Comparison of ENCODE assay signal across 1 cellular context in genomic region chr12:97595423-97595822, GRCh38.
TF ChIP-seq lines count a peak whose summit lies in the region.

No MANE protein-coding gene starts in this region.

TF ChIP-seq in HepG2, 621 proteins besides CTCF, POLR2A, EP300 and RAD21 (continued from another document and continues in another):
- TF ChIP-seq ZGPAT (CRISPR knock-in tag; IDR thresholded peaks at IDR 0.05) (peak; percentile 82), ZNF256 (CRISPR knock-in tag; conservative IDR thresholded peaks at IDR 0.05) (no peak), ZNF644 (CRISPR knock-in tag; IDR thresholded peaks at IDR 0.05; ENCODE audit: low read depth) (no peak; the same call in 1 of the 2 replicates), POLR2AphosphoS2 (IDR thresholded peaks at IDR 0.05; ENCODE audit: low read depth, low read length) (no peak), FOXA3 (CRISPR knock-in tag; IDR thresholded peaks at IDR 0.05) (peak; percentile 79), ZFX (CRISPR knock-in tag; IDR thresholded peaks at IDR 0.05; ENCODE audit: low read depth) (no peak), ZNF34 (CRISPR knock-in tag; IDR thresholded peaks at IDR 0.05; ENCODE audit: borderline replicate concordance) (no peak), SATB2 (CRISPR knock-in tag; IDR thresholded peaks at IDR 0.05) (no peak; the same call in 1 of the 2 replicates), FOXO4 (CRISPR knock-in tag; conservative IDR thresholded peaks at IDR 0.05) (no peak), NR2F1 (CRISPR knock-in tag; IDR thresholded peaks at IDR 0.05) (peak in 1 of 2 experiments; percentile 67; a peak in 2 of 4 replicates), ARID3A (IDR thresholded peaks at IDR 0.05; ENCODE audit: low read depth, low read length) (peak; percentile 78), SP4 (CRISPR knock-in tag; IDR thresholded peaks at IDR 0.05) (no peak), ETV5 (CRISPR knock-in tag; IDR thresholded peaks at IDR 0.05; ENCODE audit: borderline replicate concordance) (peak; percentile 65; the same call in 1 of the 2 replicates), ZNF354B (CRISPR knock-in tag; IDR thresholded peaks at IDR 0.05) (no peak), CAMTA2 (CRISPR knock-in tag; IDR thresholded peaks at IDR 0.05; ENCODE audit: borderline replicate concordance) (no peak), ZNF543 (CRISPR knock-in tag; IDR thresholded peaks at IDR 0.05) (no peak), ARHGAP35 (CRISPR knock-in tag; IDR thresholded peaks at IDR 0.05; ENCODE audit: borderline replicate concordance) (no peak), TBX3 (IDR thresholded peaks at IDR 0.05; ENCODE audit: borderline replicate concordance) (peak; percentile 86), ZNF12 (CRISPR knock-in tag; IDR thresholded peaks at IDR 0.05) (peak; percentile 53; the same call in 1 of the 2 replicates), ZNF18 (CRISPR knock-in tag; IDR thresholded peaks at IDR 0.05; ENCODE audit: insufficient replicate concordance) (no peak), ELK4 (CRISPR knock-in tag; IDR thresholded peaks at IDR 0.05; ENCODE audit: borderline replicate concordance) (no peak), ATF1 (CRISPR knock-in tag; IDR thresholded peaks at IDR 0.05) (peak; percentile 48; the same call in 1 of the 2 replicates), MAFF (IDR thresholded peaks at IDR 0.05; ENCODE audit: low read depth, low read length) (no peak), ZNF792 (CRISPR knock-in tag; IDR thresholded peaks at IDR 0.05) (0 out of 2 replicates have a peak, but pooled peaks have one; percentile 47), NFIB (CRISPR knock-in tag; IDR thresholded peaks at IDR 0.05; ENCODE audit: borderline replicate concordance) (no peak), PHF8 (CRISPR knock-in tag; IDR thresholded peaks at IDR 0.05) (no peak), ATF3 (CRISPR knock-in tag; IDR thresholded peaks at IDR 0.05) (peak; percentile 60; the same call in 1 of the 2 replicates), ZNF296 (CRISPR knock-in tag; conservative IDR thresholded peaks at IDR 0.05) (no peak), ATF5 (CRISPR knock-in tag; IDR thresholded peaks at IDR 0.05; ENCODE audit: low read depth) (no peak), AHDC1 (CRISPR knock-in tag; IDR thresholded peaks at IDR 0.05; ENCODE audit: borderline replicate concordance) (peak; percentile 86; the same call in 1 of the 2 replicates), ZNF639 (CRISPR knock-in tag; conservative IDR thresholded peaks at IDR 0.05) (no peak), TERF1 (CRISPR knock-in tag; IDR thresholded peaks at IDR 0.05) (no peak), ZNF629 (CRISPR knock-in tag; conservative IDR thresholded peaks at IDR 0.05) (no peak), SAP130 (CRISPR knock-in tag; IDR thresholded peaks at IDR 0.05; ENCODE audit: low read depth) (no peak), ZNF709 (CRISPR knock-in tag; IDR thresholded peaks at IDR 0.05) (no peak), NFE2 (CRISPR knock-in tag; IDR thresholded peaks at IDR 0.05) (no peak), ZC3H13 (CRISPR knock-in tag; IDR thresholded peaks at IDR 0.05) (no peak), HNF4A (CRISPR knock-in tag; IDR thresholded peaks at IDR 0.05) (peak; percentile 29; the same call in 1 of the 2 replicates), JUNB (CRISPR knock-in tag; IDR thresholded peaks at IDR 0.05; ENCODE audit: borderline replicate concordance) (no peak), PAXIP1 (CRISPR knock-in tag; conservative IDR thresholded peaks at IDR 0.05) (peak; percentile 89)
